ENCODE assay signal across 1 cellular context in genomic region chr10:78550716-78551115, GRCh38.
TF ChIP-seq lines count a peak whose summit lies in the region.

No MANE protein-coding gene starts in this region.

TF ChIP-seq in HepG2, 621 proteins besides CTCF, POLR2A, EP300 and RAD21 (continued from another document and continues in another):
- no peak for TF ChIP-seq HMGXB3 (CRISPR knock-in tag; IDR thresholded peaks at IDR 0.05; ENCODE audit: borderline replicate concordance)
- TF ChIP-seq ZFP41 (CRISPR knock-in tag; IDR thresholded peaks at IDR 0.05; ENCODE audit: borderline replicate concordance): no peak
- peak; percentile 75 for TF ChIP-seq HNF4G (IDR thresholded peaks at IDR 0.05; ENCODE audit: borderline replicate concordance, low read depth, low read length)
- no peak; the same call in 1 of the 2 replicates for TF ChIP-seq HNF4G (CRISPR knock-in tag; IDR thresholded peaks at IDR 0.05; ENCODE audit: borderline replicate concordance, low read depth)
- TF ChIP-seq MAFF (IDR thresholded peaks at IDR 0.05; ENCODE audit: low read depth, low read length): no peak
- TF ChIP-seq RFXANK (CRISPR knock-in tag; IDR thresholded peaks at IDR 0.05): no peak
- no peak for TF ChIP-seq PLRG1 (conservative IDR thresholded peaks at IDR 0.05)
- TF ChIP-seq ZNF292 (CRISPR knock-in tag; IDR thresholded peaks at IDR 0.05; ENCODE audit: borderline replicate concordance, low read depth): peak; percentile 52; the same call in 1 of the 2 replicates
- peak; percentile 88 for TF ChIP-seq ELF3 (CRISPR knock-in tag; IDR thresholded peaks at IDR 0.05)
- no peak for TF ChIP-seq NCOR1 (IDR thresholded peaks at IDR 0.05; ENCODE audit: borderline replicate concordance, low read length)
- TF ChIP-seq, protein P1, sequence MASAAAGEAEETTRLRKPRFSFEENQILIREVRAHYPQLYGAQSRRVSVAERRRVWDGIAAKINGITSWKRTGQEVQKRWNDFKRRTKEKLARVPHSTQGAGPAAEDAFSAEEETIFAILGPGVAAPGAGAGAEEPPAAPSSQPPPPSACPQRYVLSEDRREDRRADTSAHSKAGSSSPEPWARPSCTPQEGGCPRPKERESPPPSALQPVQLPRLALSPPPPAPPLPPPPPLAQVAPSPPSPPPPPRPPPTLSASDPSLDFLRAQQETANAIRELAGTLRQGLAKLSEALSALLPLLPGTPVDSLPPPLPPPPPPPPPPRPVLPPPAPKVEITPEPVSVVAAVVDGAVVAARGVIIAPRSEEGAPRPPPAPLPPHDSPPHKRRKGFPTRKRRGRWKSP (CRISPR knock-in tag; IDR thresholded peaks at IDR 0.05): 0 out of 2 replicates have a peak, but pooled peaks have one; percentile 36
- no peak for TF ChIP-seq ARID2 (CRISPR knock-in tag; IDR thresholded peaks at IDR 0.05; ENCODE audit: borderline replicate concordance)
- TF ChIP-seq ZNF333 (CRISPR knock-in tag; IDR thresholded peaks at IDR 0.05; ENCODE audit: borderline replicate concordance): no peak; the same call in 1 of the 2 replicates
- TF ChIP-seq USF2 (IDR thresholded peaks at IDR 0.05; ENCODE audit: low read depth, low read length): no peak
- TF ChIP-seq USF2 (CRISPR knock-in tag; IDR thresholded peaks at IDR 0.05; ENCODE audit: borderline replicate concordance): no peak; the same call in 1 of the 2 replicates
- TF ChIP-seq ATF7 (IDR thresholded peaks at IDR 0.05): no peak
- 0 out of 2 replicates have a peak, but pooled peaks have one; percentile 66 for TF ChIP-seq ATF7 (CRISPR knock-in tag; IDR thresholded peaks at IDR 0.05)
- TF ChIP-seq HOXD1 (CRISPR knock-in tag; IDR thresholded peaks at IDR 0.05): peak; percentile 48; the same call in 1 of the 2 replicates
- 0 out of 2 replicates have a peak, but pooled peaks have one; percentile 28 for TF ChIP-seq TP53 (CRISPR knock-in tag; conservative IDR thresholded peaks at IDR 0.05)
- TF ChIP-seq, protein P2, sequence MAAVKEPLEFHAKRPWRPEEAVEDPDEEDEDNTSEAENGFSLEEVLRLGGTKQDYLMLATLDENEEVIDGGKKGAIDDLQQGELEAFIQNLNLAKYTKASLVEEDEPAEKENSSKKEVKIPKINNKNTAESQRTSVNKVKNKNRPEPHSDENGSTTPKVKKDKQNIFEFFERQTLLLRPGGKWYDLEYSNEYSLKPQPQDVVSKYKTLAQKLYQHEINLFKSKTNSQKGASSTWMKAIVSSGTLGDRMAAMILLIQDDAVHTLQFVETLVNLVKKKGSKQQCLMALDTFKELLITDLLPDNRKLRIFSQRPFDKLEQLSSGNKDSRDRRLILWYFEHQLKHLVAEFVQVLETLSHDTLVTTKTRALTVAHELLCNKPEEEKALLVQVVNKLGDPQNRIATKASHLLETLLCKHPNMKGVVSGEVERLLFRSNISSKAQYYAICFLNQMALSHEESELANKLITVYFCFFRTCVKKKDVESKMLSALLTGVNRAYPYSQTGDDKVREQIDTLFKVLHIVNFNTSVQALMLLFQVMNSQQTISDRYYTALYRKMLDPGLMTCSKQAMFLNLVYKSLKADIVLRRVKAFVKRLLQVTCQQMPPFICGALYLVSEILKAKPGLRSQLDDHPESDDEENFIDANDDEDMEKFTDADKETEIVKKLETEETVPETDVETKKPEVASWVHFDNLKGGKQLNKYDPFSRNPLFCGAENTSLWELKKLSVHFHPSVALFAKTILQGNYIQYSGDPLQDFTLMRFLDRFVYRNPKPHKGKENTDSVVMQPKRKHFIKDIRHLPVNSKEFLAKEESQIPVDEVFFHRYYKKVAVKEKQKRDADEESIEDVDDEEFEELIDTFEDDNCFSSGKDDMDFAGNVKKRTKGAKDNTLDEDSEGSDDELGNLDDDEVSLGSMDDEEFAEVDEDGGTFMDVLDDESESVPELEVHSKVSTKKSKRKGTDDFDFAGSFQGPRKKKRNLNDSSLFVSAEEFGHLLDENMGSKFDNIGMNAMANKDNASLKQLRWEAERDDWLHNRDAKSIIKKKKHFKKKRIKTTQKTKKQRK (IDR thresholded peaks at IDR 0.05; ENCODE audit: low read length): no peak
- TF ChIP-seq PHF20 (CRISPR knock-in tag; IDR thresholded peaks at IDR 0.05): no peak
- peak; percentile 66; the same call in 1 of the 2 replicates for TF ChIP-seq RXRB (CRISPR knock-in tag; IDR thresholded peaks at IDR 0.05; ENCODE audit: borderline replicate concordance)
- TF ChIP-seq, protein P3, sequence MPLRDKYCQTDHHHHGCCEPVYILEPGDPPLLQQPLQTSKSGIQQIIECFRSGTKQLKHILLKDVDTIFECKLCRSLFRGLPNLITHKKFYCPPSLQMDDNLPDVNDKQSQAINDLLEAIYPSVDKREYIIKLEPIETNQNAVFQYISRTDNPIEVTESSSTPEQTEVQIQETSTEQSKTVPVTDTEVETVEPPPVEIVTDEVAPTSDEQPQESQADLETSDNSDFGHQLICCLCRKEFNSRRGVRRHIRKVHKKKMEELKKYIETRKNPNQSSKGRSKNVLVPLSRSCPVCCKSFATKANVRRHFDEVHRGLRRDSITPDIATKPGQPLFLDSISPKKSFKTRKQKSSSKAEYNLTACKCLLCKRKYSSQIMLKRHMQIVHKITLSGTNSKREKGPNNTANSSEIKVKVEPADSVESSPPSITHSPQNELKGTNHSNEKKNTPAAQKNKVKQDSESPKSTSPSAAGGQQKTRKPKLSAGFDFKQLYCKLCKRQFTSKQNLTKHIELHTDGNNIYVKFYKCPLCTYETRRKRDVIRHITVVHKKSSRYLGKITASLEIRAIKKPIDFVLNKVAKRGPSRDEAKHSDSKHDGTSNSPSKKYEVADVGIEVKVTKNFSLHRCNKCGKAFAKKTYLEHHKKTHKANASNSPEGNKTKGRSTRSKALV (CRISPR knock-in tag; IDR thresholded peaks at IDR 0.05): peak; percentile 91; the same call in 1 of the 2 replicates
- TF ChIP-seq SRF (IDR thresholded peaks at IDR 0.05; ENCODE audit: low read depth, low read length): no peak
- TF ChIP-seq, protein P4, sequence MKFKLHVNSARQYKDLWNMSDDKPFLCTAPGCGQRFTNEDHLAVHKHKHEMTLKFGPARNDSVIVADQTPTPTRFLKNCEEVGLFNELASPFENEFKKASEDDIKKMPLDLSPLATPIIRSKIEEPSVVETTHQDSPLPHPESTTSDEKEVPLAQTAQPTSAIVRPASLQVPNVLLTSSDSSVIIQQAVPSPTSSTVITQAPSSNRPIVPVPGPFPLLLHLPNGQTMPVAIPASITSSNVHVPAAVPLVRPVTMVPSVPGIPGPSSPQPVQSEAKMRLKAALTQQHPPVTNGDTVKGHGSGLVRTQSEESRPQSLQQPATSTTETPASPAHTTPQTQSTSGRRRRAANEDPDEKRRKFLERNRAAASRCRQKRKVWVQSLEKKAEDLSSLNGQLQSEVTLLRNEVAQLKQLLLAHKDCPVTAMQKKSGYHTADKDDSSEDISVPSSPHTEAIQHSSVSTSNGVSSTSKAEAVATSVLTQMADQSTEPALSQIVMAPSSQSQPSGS (CRISPR knock-in tag; IDR thresholded peaks at IDR 0.05): peak; percentile 62; the same call in 1 of the 2 replicates
- no peak for TF ChIP-seq SNAPC4 (CRISPR knock-in tag; IDR thresholded peaks at IDR 0.05)
- no peak for TF ChIP-seq CC2D1A (CRISPR knock-in tag; IDR thresholded peaks at IDR 0.05)
- TF ChIP-seq ZNF768 (CRISPR knock-in tag; IDR thresholded peaks at IDR 0.05): no peak
- TF ChIP-seq MED1 (CRISPR knock-in tag; IDR thresholded peaks at IDR 0.05): peak; percentile 99
- no peak; the same call in 1 of the 2 replicates for TF ChIP-seq JUNB (CRISPR knock-in tag; IDR thresholded peaks at IDR 0.05; ENCODE audit: borderline replicate concordance)
- TF ChIP-seq FOSL2 (CRISPR knock-in tag; IDR thresholded peaks at IDR 0.05): no peak
- TF ChIP-seq SMC3 (IDR thresholded peaks at IDR 0.05; ENCODE audit: low read length): no peak
- peak; percentile 35; the same call in 1 of the 2 replicates for TF ChIP-seq STAG1 (CRISPR knock-in tag; IDR thresholded peaks at IDR 0.05)
- no peak for TF ChIP-seq NONO (IDR thresholded peaks at IDR 0.05)
- TF ChIP-seq NONO (CRISPR knock-in tag; conservative IDR thresholded peaks at IDR 0.05): peak; percentile 78; the same call in 1 of the 2 replicates
- 0 out of 2 replicates have a peak, but pooled peaks have one; percentile 54 for TF ChIP-seq ZFP1 (CRISPR knock-in tag; IDR thresholded peaks at IDR 0.05)
- 0 out of 2 replicates have a peak, but pooled peaks have one; percentile 29 for TF ChIP-seq SIX1 (CRISPR knock-in tag; IDR thresholded peaks at IDR 0.05; ENCODE audit: borderline replicate concordance)
- peak; percentile 42; the same call in 1 of the 2 replicates for TF ChIP-seq ZNF451 (CRISPR knock-in tag; IDR thresholded peaks at IDR 0.05)
- TF ChIP-seq MLX (CRISPR knock-in tag; IDR thresholded peaks at IDR 0.05): peak; percentile 90
- TF ChIP-seq NCOA1 (CRISPR knock-in tag; IDR thresholded peaks at IDR 0.05): no peak
- TF ChIP-seq JUND (CRISPR knock-in tag; IDR thresholded peaks at IDR 0.05): no peak
- TF ChIP-seq NAIF1 (CRISPR knock-in tag; IDR thresholded peaks at IDR 0.05; ENCODE audit: borderline replicate concordance): no peak
- no peak; the same call in 1 of the 2 replicates for TF ChIP-seq ZNF775 (CRISPR knock-in tag; IDR thresholded peaks at IDR 0.05; ENCODE audit: borderline replicate concordance)
